In genomic region chr18:25814841-25815458, GRCh38 we compare ENCODE assay signal across 9 cellular contexts.
DNase-seq lines count a peak whose midpoint lies in the region; ATAC-seq, FAIRE-seq and TF ChIP-seq lines count a peak whose summit lies in the region.
"Had no signal": no experiment of that assay in that cellular context is flagged by ENCODE, and none has a peak within 500 bp of the region (broad histone marks: within the 10 kb centered on the region; RNA-seq: fewer than 3 reads in every experiment).

No MANE protein-coding gene starts in this region.

- no peak for TF ChIP-seq POLR2A in H54 (IDR thresholded peaks at IDR 0.05; ENCODE audit: low read depth, low read length)

- H3K36me3 Mint-ChIP-seq in activated T-helper 1 cell treated with anti-CD3 and anti-CD28 coated beads, Interleukin-12 subunit alpha, Interleukin-12 subunit beta, Interleukin-2, Interleukin-4 antibody, amounts not matched to agents 30 ng/mL and 10 ng/mL and 1 ng/mL, durations not matched to agents 14 hours and 24 hours and 36 hours (ENCODE audit: low read depth), result no peaks in the 10 kb centered on the region

- peaks cover 6% of the 10 kb centered on the region for H3K4me1 Mint-ChIP-seq in activated T-helper 1 cell treated with anti-CD3 and anti-CD28 coated beads, Interleukin-12 subunit alpha, Interleukin-12 subunit beta, Interleukin-2, Interleukin-4 antibody, amounts not matched to agents 30 ng/mL and 10 ng/mL and 1 ng/mL, durations not matched to agents 14 hours and 24 hours and 36 hours (ENCODE audit: low read depth)

- peak; percentile 89 for ATAC-seq in GM19025 (IDR thresholded peaks at IDR 0.05; ENCODE audit: low read depth, unreplicated experiment)
- ATAC-seq in HG02852 (IDR thresholded peaks at IDR 0.05; ENCODE audit: unreplicated experiment), result peak; percentile 94

- H3K27me3 Mint-ChIP-seq in activated T-helper 1 cell treated with anti-CD3 and anti-CD28 coated beads, Interleukin-12 subunit alpha, Interleukin-12 subunit beta, Interleukin-2, Interleukin-4 antibody, amounts not matched to agents 30 ng/mL and 10 ng/mL and 1 ng/mL, durations not matched to agents 14 hours and 24 hours and 36 hours (ENCODE audit: insufficient read depth), result no peaks in the 10 kb centered on the region

- H3K4me3 Mint-ChIP-seq in activated T-helper 1 cell treated with anti-CD3 and anti-CD28 coated beads, Interleukin-12 subunit alpha, Interleukin-12 subunit beta, Interleukin-2, Interleukin-4 antibody, amounts not matched to agents 30 ng/mL and 10 ng/mL and 1 ng/mL, durations not matched to agents 14 hours and 24 hours and 36 hours, result no peak overlapping the region

- FAIRE-seq in H54 (lab: Jason Lieb, UNC), result no peak

- no peak overlapping the region for H3K27ac Mint-ChIP-seq in activated T-helper 1 cell treated with anti-CD3 and anti-CD28 coated beads, Interleukin-12 subunit alpha, Interleukin-12 subunit beta, Interleukin-2, Interleukin-4 antibody, amounts not matched to agents 30 ng/mL and 10 ng/mL and 1 ng/mL, durations not matched to agents 14 hours and 24 hours and 36 hours

- peak; percentile 40 for DNase-seq in Ammon's horn (ENCODE audit: low spot score)
- DNase-seq in NCI-H1105 (lab: John Stamatoyannopoulos, UW), result peak; percentile 24
- DNase-seq in DMS153 treated with DMSO at 0.1 percent for 48 hours (lab: John Stamatoyannopoulos, UW; ENCODE audit: unreplicated experiment), result no peak
- DNase-seq in activated T-helper 1 cell treated with anti-CD3 and anti-CD28 coated beads, Interleukin-12 subunit alpha, Interleukin-12 subunit beta, Interleukin-2, Interleukin-4 antibody, amounts not matched to agents 30 ng/mL and 10 ng/mL and 1 ng/mL, durations not matched to agents 14 hours and 24 hours and 36 hours (ENCODE audit: low spot score), result no peak
- no peak for DNase-seq in H54 (ENCODE audit: insufficient read length, low spot score)
- no peak for DNase-seq in NCI-H146 (lab: John Stamatoyannopoulos, UW)
- DNase-seq: Peyer's patch had no signal

- no peaks in the 10 kb centered on the region for H3K9me3 Mint-ChIP-seq in activated T-helper 1 cell treated with anti-CD3 and anti-CD28 coated beads, Interleukin-12 subunit alpha, Interleukin-12 subunit beta, Interleukin-2, Interleukin-4 antibody, amounts not matched to agents 30 ng/mL and 10 ng/mL and 1 ng/mL, durations not matched to agents 14 hours and 24 hours and 36 hours

- intact Hi-C loops in activated T-helper 1 cell treated with anti-CD3 and anti-CD28 coated beads, Interleukin-12 subunit alpha, Interleukin-12 subunit beta, Interleukin-2, Interleukin-4 antibody, amounts not matched to agents 30 ng/mL and 10 ng/mL and 1 ng/mL, durations not matched to agents 14 hours and 24 hours and 36 hours (cut with micrococcal nuclease), result no loop called here

Comparison
In these comparisons a context has a peak if more than half of its experiments do, and no peak if none do; other contexts are left out.
1. DNase-seq: peak in Ammon's horn (single experiment) and NCI-H1105 (single experiment); none in DMS153 treated with DMSO at 0.1 percent for 48 hours (single experiment), activated T-helper 1 cell treated with anti-CD3 and anti-CD28 coated beads, Interleukin-12 subunit alpha, Interleukin-12 subunit beta, Interleukin-2, Interleukin-4 antibody, amounts not matched to agents 30 ng/mL and 10 ng/mL and 1 ng/mL, durations not matched to agents 14 hours and 24 hours and 36 hours (single experiment), H54 (single experiment) and NCI-H146 (single experiment).